18 cellular contexts compared by ENCODE assay signal in the genomic region with DNA sequence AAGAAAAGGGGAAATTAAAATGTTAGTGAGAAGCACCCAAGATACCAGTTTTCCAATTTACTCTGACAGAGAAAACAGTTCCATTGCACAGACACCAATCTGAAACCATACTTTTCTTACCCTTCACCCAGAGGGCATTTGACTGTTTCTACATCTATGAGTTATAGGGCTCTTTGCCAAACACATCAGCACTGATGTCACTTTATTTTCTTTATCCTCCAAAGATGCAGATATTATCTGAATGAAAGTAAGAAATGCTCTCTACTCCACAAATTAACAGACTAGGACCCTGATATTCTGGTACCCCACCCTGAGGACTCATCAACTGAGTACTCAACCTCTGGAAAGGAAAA. TPM values are rescaled to one million over a fixed set of nuclear protein-coding genes. Genes with fewer than 3 reads are reported as not detected.
A peak's percentile ranks its signal among the peaks of the same experiment; 100 is the strongest.
DNase-seq lines count a peak whose midpoint lies in the region; ATAC-seq, FAIRE-seq and TF ChIP-seq lines count a peak whose summit lies in the region.
"Had no signal": no experiment of that assay in that cellular context is flagged by ENCODE, and none has a peak within 500 bp of the region (broad histone marks: within the 10 kb centered on the region; RNA-seq: fewer than 3 reads in every experiment).

No MANE protein-coding gene starts in this region.

- H3K9me3 Mint-ChIP-seq in IgD-negative memory B cell (no peaks in the 10 kb centered on the region), memory B cell (no peaks in the 10 kb centered on the region)
- no peaks in the 10 kb centered on the region for H3K9me3 Mint-ChIP-seq in T-helper 2 cell treated with Interferon-gamma antibody and Interleukin-4, amounts not matched to agents 5 μg/mL and 100 μg/mL, for 36 hours

- H3K27me3 Mint-ChIP-seq in IgD-negative memory B cell (no peaks in the 10 kb centered on the region), memory B cell (no peaks in the 10 kb centered on the region)
- no peaks in the 10 kb centered on the region for H3K27me3 Mint-ChIP-seq in T-helper 2 cell treated with Interferon-gamma antibody and Interleukin-4, amounts not matched to agents 5 μg/mL and 100 μg/mL, for 36 hours (ENCODE audit: low read depth)
- H3K27me3 Mint-ChIP-seq: activated naive CD8-positive, alpha-beta T cell had no signal

- H2AFZ ChIP-seq in mammary epithelial cell (ENCODE audit: low read depth, low read length), result no peak overlapping the region

- FAIRE-seq in D721Med (lab: Jason Lieb, UNC), result peak; percentile 41
- FAIRE-seq: pancreas had no signal

- ATAC-seq in memory B cell (ENCODE audit: low read depth), result no peak
- ATAC-seq: HCT116, left lung, pancreas had no signal

- no peak overlapping the region for H3K4me3 ChIP-seq in mammary epithelial cell (replicated peaks in 1 of 3; ENCODE audit: insufficient read depth in 1 of 3, low read depth in 2 of 3, low read length in 3 of 3)
- H3K4me3 ChIP-seq: left lung, pancreas, sigmoid colon, thoracic aorta had no signal

- no peaks in the 10 kb centered on the region for H3K4me1 ChIP-seq in mammary epithelial cell (ENCODE audit: insufficient read depth, low read length)
- H3K4me1 ChIP-seq: left lung, pancreas, sigmoid colon had no signal

- H3K27me3 ChIP-seq in mammary epithelial cell (ENCODE audit: insufficient read depth, low read length), result no peaks in the 10 kb centered on the region
- H3K27me3 ChIP-seq: left lung, pancreas, sigmoid colon had no signal

- H3K4me1 Mint-ChIP-seq in IgD-negative memory B cell (peaks cover 26 to 50% (median 35%) of the 10 kb centered on the region in 3 donors), memory B cell (peaks cover 32% of the 10 kb centered on the region)
- H3K4me1 Mint-ChIP-seq in T-helper 2 cell treated with Interferon-gamma antibody and Interleukin-4, amounts not matched to agents 5 μg/mL and 100 μg/mL, for 36 hours (ENCODE audit: low read depth), result no peaks in the 10 kb centered on the region

- H3K79me2 ChIP-seq in mammary epithelial cell (ENCODE audit: insufficient read depth, low read length), result peaks cover 2% of the 10 kb centered on the region

- peaks cover 53% of the 10 kb centered on the region for H3K36me3 ChIP-seq in mammary epithelial cell (ENCODE audit: insufficient read depth, low read length)

- intact Hi-C loops in mammary epithelial cell (cut with micrococcal nuclease), result loop anchor here (2.0 kb wide), 1 partner anchor 14 kb away; no protein-coding TSS in a partner anchor

- H3K9ac ChIP-seq in mammary epithelial cell (ENCODE audit: insufficient read depth, low read length), result no peak overlapping the region

- TF ChIP-seq CTCF in D721Med (IDR thresholded peaks at IDR 0.05; ENCODE audit: insufficient read depth, missing control alignments) (no peak), mammary epithelial cell (conservative IDR thresholded peaks at IDR 0.05 in 1 of 2, IDR thresholded peaks at IDR 0.05 in 1 of 2; ENCODE audit: extremely low read depth in 1 of 2, insufficient read depth in 1 of 2, low read depth in 1 of 2, low read length in 2 of 2) (no peak)

- H3K36me3 Mint-ChIP-seq in IgD-negative memory B cell (peaks cover 15% of the 10 kb centered on the region), memory B cell (peaks cover 52% of the 10 kb centered on the region)
- peaks cover 68% of the 10 kb centered on the region for H3K36me3 Mint-ChIP-seq in T-helper 2 cell treated with Interferon-gamma antibody and Interleukin-4, amounts not matched to agents 5 μg/mL and 100 μg/mL, for 36 hours (ENCODE audit: low read depth)
- H3K36me3 Mint-ChIP-seq: activated naive CD8-positive, alpha-beta T cell had no signal

- no peak overlapping the region for H3K4me2 ChIP-seq in mammary epithelial cell (ENCODE audit: insufficient read depth, low read depth, low read length)

- dilution Hi-C loops in mammary epithelial cell (cut with HindIII; ENCODE audit: low sequenced_read_pairs), result no loop called here

- BruUV-seq in mammary epithelial cell (replicated peaks; lab: Mats Ljungman, UMichigan), result no TSS peak

- H3K27ac Mint-ChIP-seq in IgD-negative memory B cell (peak overlapping the region in 2 of 3 donors; percentile 40 to 53), memory B cell (peak overlapping the region; percentile 97)
- H3K27ac Mint-ChIP-seq in T-helper 2 cell treated with Interferon-gamma antibody and Interleukin-4, amounts not matched to agents 5 μg/mL and 100 μg/mL, for 36 hours, result no peak overlapping the region

- H3K9me3 ChIP-seq in mammary epithelial cell (replicated peaks; ENCODE audit: insufficient read depth, low read length), result no peaks in the 10 kb centered on the region
- H3K9me3 ChIP-seq: left lung, pancreas, sigmoid colon, thoracic aorta had no signal

- CTCF ChIA-PET in mammary epithelial cell (lab: Charles Lee; ENCODE audit: low non-redundant PET), result no interaction called here

- H3K27ac ChIP-seq in mammary epithelial cell (ENCODE audit: insufficient read depth, low read depth, low read length) (no peak overlapping the region), substantia nigra (ENCODE audit: low read depth, low read length, poor library complexity, severe bottlenecking) (no peak overlapping the region)
- H3K27ac ChIP-seq: left lung, pancreas, sigmoid colon, thoracic aorta had no signal

- H3K4me3 Mint-ChIP-seq in IgD-negative memory B cell (peak overlapping the region in 2 of 4 donors; percentile 6 to 12), memory B cell (no peak overlapping the region)
- H3K4me3 Mint-ChIP-seq in T-helper 2 cell treated with Interferon-gamma antibody and Interleukin-4, amounts not matched to agents 5 μg/mL and 100 μg/mL, for 36 hours, result no peak overlapping the region
- H3K4me3 Mint-ChIP-seq: activated naive CD8-positive, alpha-beta T cell had no signal

- H4K20me1 ChIP-seq in mammary epithelial cell (ENCODE audit: insufficient read depth, low read length), result no peaks in the 10 kb centered on the region

- in situ Hi-C loops in mammary epithelial cell (cut with MboI; ENCODE audit: low sequenced_read_pairs in 2 of 2), result no loop called here

- DNase-seq in D721Med (ENCODE audit: insufficient read length, low spot score) (no peak), mammary epithelial cell (peak; percentile 11), memory B cell (ENCODE audit: low spot score in 2 of 2) (no peak), ureter (ENCODE audit: low spot score) (no peak), substantia nigra (lab: John Stamatoyannopoulos, UW) (no peak)
- no peak for DNase-seq in T-helper 2 cell treated with Interferon-gamma antibody and Interleukin-4, amounts not matched to agents 5 μg/mL and 100 μg/mL, for 36 hours (ENCODE audit: low spot score)
- DNase-seq in stimulated activated CD4-positive, alpha-beta T cell treated with anti-CD3 and anti-CD28 coated beads, Interleukin-1b, Interleukin-23, amount 100 ng/mL, for 48 hours, result no peak
- DNase-seq: activated CD4-positive, alpha-beta T cell treated with anti-CD3 and anti-CD28 coated beads, Interleukin-2, amount 50 U/mL, for 1 hour; central memory CD4-positive, alpha-beta T cell; left lung; NCI-H1694 treated with DMSO at 0.1 percent for 48 hours; pancreas; RPMI8226; sigmoid colon had no signal

RNA-seq across cellular contexts. Expression of a gene that starts 24.2 kb away (rescaled TPM):
- polyA plus RNA-seq in IgD-negative memory B cell (37.8 TPM), mammary epithelial cell (32.1 TPM)
- total RNA-seq in mammary epithelial cell (10 to 100 TPM; 50.3 to 51.3 TPM), ureter (102 TPM)
- 31.3 TPM for polyA minus RNA-seq in mammary epithelial cell

RNA-seq across cellular contexts. Expression of a gene that starts 33.9 kb away (rescaled TPM):
- polyA plus RNA-seq in IgD-negative memory B cell (90.2 TPM), mammary epithelial cell (120 TPM)
- total RNA-seq in mammary epithelial cell (100 to 1,000 TPM; 155 to 173 TPM), ureter (164 TPM)
- polyA minus RNA-seq in mammary epithelial cell, result 348 TPM

RNA-seq across cellular contexts. Expression of a gene that starts 34.0 kb away (rescaled TPM):
- polyA plus RNA-seq in IgD-negative memory B cell (66.0 TPM), mammary epithelial cell (145 TPM)
- total RNA-seq in mammary epithelial cell (100 to 1,000 TPM in 1 of 2 donors, 10 to 100 TPM in 1; 85.0 to 102 TPM), ureter (95.6 TPM)
- polyA minus RNA-seq in mammary epithelial cell, result 95.9 TPM

RNA-seq across cellular contexts. Expression of a gene that starts 46.8 kb away (rescaled TPM):
- polyA plus RNA-seq in IgD-negative memory B cell (57.8 TPM), mammary epithelial cell (48.2 TPM)
- total RNA-seq in mammary epithelial cell (10 to 100 TPM; 72.0 to 93.8 TPM), ureter (137 TPM)
- polyA minus RNA-seq in mammary epithelial cell, result 72.5 TPM

RNA-seq across cellular contexts. Expression of a gene that starts 57.7 kb away (rescaled TPM):
- polyA plus RNA-seq in IgD-negative memory B cell (not detected), mammary epithelial cell (0.10 TPM)
- total RNA-seq in mammary epithelial cell (not detected), ureter (not detected)
- 1.2 TPM for polyA minus RNA-seq in mammary epithelial cell
- total RNA-seq: pancreas had no signal
